8 cellular contexts compared by ENCODE assay signal in genomic region chr6:135054238-135054574, GRCh38. TPM values are rescaled to one million over a fixed set of nuclear protein-coding genes. Genes with fewer than 3 reads are reported as not detected.
A peak's percentile ranks its signal among the peaks of the same experiment; 100 is the strongest.
DNase-seq lines count a peak whose midpoint lies in the region; ATAC-seq, FAIRE-seq and TF ChIP-seq lines count a peak whose summit lies in the region.

No MANE protein-coding gene starts in this region.

- no peaks in the 10 kb centered on the region for H3F3A ChIP-seq in SK-N-SH (replicated peaks; ENCODE audit: insufficient read depth)

- no peaks in the 10 kb centered on the region for H3K27me3 ChIP-seq in SK-N-SH (ENCODE audit: insufficient read depth)
- H3K27me3 ChIP-seq in esophagus muscularis mucosa, result no peaks in the 10 kb centered on the region

- peak overlapping the region; percentile 96 for H2AFZ ChIP-seq in SK-N-SH (ENCODE audit: low read depth)

- H3K4me1 Mint-ChIP-seq in osteocyte (ENCODE audit: unreplicated experiment), result peaks cover 27% of the 10 kb centered on the region

- no peak for TF ChIP-seq POLR2A in esophagus muscularis mucosa (IDR thresholded peaks at IDR 0.05; ENCODE audit: low read depth)

- H3K27ac ChIP-seq in SK-N-SH (ENCODE audit: low read depth in 2 of 2, low read length in 1 of 2) (peak overlapping the region; percentile 76 to 85), esophagus muscularis mucosa (replicated peaks in 1 of 4) (peak overlapping the region; percentile 84 to 86 (median 84))

- no peak for FAIRE-seq in GM19239 (lab: Jason Lieb, UNC)

- H3K4me3 Mint-ChIP-seq in osteocyte (ENCODE audit: unreplicated experiment), result peak overlapping the region; percentile 91

- peaks cover 7% of the 10 kb centered on the region; the same call in 1 of the 2 replicates for H4K20me1 ChIP-seq in SK-N-SH (ENCODE audit: insufficient read depth)

- TF ChIP-seq EP300 in SK-N-SH (IDR thresholded peaks at IDR 0.05; ENCODE audit: borderline replicate concordance in 1 of 2, low read depth in 1 of 2, low read length in 1 of 2) (no peak), esophagus muscularis mucosa (IDR thresholded peaks at IDR 0.05) (no peak)

- 1% methylated on average over 9 of the region's 9 CpGs for WGBS in SK-N-SH (ENCODE audit: low lambda C conversion rate)
- WGBS in esophagus muscularis mucosa, result 1% methylated on average over 9 of the region's 9 CpGs

- H3K36me3 Mint-ChIP-seq in osteocyte (ENCODE audit: unreplicated experiment), result peaks cover 3% of the 10 kb centered on the region

- no peak for TF ChIP-seq RAD21 in SK-N-SH (IDR thresholded peaks at IDR 0.05; ENCODE audit: low read length)

- peak; percentile 45 for DNase-seq in GM12865 (ENCODE audit: low read depth)
- no peak for DNase-seq in SK-N-SH
- no peak for DNase-seq in esophagus muscularis mucosa (ENCODE audit: extremely low spot score)
- no peak for DNase-seq in osteocyte (ENCODE audit: extremely low spot score, unreplicated experiment)
- no peak for DNase-seq in GM19239 (ENCODE audit: insufficient read length, low spot score)
- no peak for DNase-seq in ecto neural progenitor cell (ENCODE audit: low spot score)
- no peak for DNase-seq in posterior vena cava (ENCODE audit: low spot score)

- H3K4me1 ChIP-seq in SK-N-SH (ENCODE audit: control insufficient read depth in 1 of 2, insufficient read depth in 2 of 2, low read depth in 1 of 2, low read length in 1 of 2), result peaks cover 0 to 10% of the 10 kb centered on the region in 2 experiments; a peak in 2 of 4 replicates
- H3K4me1 ChIP-seq in esophagus muscularis mucosa, result peaks cover 7 to 36% (median 23%) of the 10 kb centered on the region in 4 donors

- H3K27me3 Mint-ChIP-seq in osteocyte (ENCODE audit: unreplicated experiment), result peaks cover 9% of the 10 kb centered on the region

- H3K4me2 ChIP-seq in SK-N-SH, result peak overlapping the region; percentile 81

- peaks cover 52% of the 10 kb centered on the region for H3K79me2 ChIP-seq in SK-N-SH (ENCODE audit: insufficient read depth)

- H3K36me3 ChIP-seq in SK-N-SH (replicated peaks in 1 of 2; ENCODE audit: control insufficient read depth in 1 of 2, insufficient read depth in 2 of 2, low read length in 1 of 2) (peaks cover 2 to 11% of the 10 kb centered on the region in 2 experiments), esophagus muscularis mucosa (peaks cover 8 to 10% (median 9%) of the 10 kb centered on the region in 4 donors)

- peak overlapping the region; percentile 96 for H3K27ac Mint-ChIP-seq in osteocyte (ENCODE audit: unreplicated experiment)

- H3K9me3 Mint-ChIP-seq in osteocyte (ENCODE audit: unreplicated experiment), result no peaks in the 10 kb centered on the region

- peak overlapping the region; percentile 88 for H3K9ac ChIP-seq in SK-N-SH

- H3K4me3 ChIP-seq in GM12865 (ENCODE audit: low read depth, low read length) (peak overlapping the region; percentile 90), SK-N-SH (ENCODE audit: low read depth in 2 of 2, low read length in 1 of 2) (peak overlapping the region; percentile 92), esophagus muscularis mucosa (peak overlapping the region; percentile 63 to 82 (median 74))

- intact Hi-C loops in esophagus muscularis mucosa (cut with DNase I), result no loop called here
- intact Hi-C loops in posterior vena cava (cut with DNase I), result no loop called here

- TF ChIP-seq CTCF in GM12865 (IDR thresholded peaks at IDR 0.05; ENCODE audit: insufficient read depth, low read depth, low read length, missing control alignments) (no peak), SK-N-SH (IDR thresholded peaks at IDR 0.05) (no peak), esophagus muscularis mucosa (IDR thresholded peaks at IDR 0.05) (no peak), osteocyte (IDR thresholded peaks at IDR 0.05) (no peak)

- peak; percentile 9 for ATAC-seq in HG02642 (IDR thresholded peaks at IDR 0.05; ENCODE audit: poor library complexity, unreplicated experiment)

- no peaks in the 10 kb centered on the region for H3K9me3 ChIP-seq in SK-N-SH
- no peaks in the 10 kb centered on the region for H3K9me3 ChIP-seq in esophagus muscularis mucosa

- H3K9me2 ChIP-seq in SK-N-SH, result no peaks in the 10 kb centered on the region

- POLR2A ChIA-PET in SK-N-SH (lab: Yijun Ruan, JAX), result interaction anchor here (1.0 to 1.2 kb wide), 2 partner anchors 10 to 15 kb away, joined by 3 read pairs; no protein-coding TSS in a partner anchor

- CTCF ChIA-PET in SK-N-SH (lab: Yijun Ruan, JAX), result no interaction called here

TF ChIP-seq in SK-N-SH, 30 proteins besides CTCF, POLR2A, EP300 and RAD21:
- TF ChIP-seq SIN3A (IDR thresholded peaks at IDR 0.05; ENCODE audit: borderline replicate concordance, low read depth, low read length), result 0 out of 2 replicates have a peak, but pooled peaks have one; percentile 34
- TF ChIP-seq NFIC (IDR thresholded peaks at IDR 0.05; ENCODE audit: borderline replicate concordance), result no peak

RNA-seq across cellular contexts. Expression of gene HBS1L, which starts 0.4 kb away (rescaled TPM):
- polyA plus RNA-seq in SK-N-SH (2012; rRNA removed), result 19.0 and 24.3 TPM in 2 replicates
- 29.0 and 36.8 TPM in 2 replicates for polyA plus RNA-seq in SK-N-SH (2012; cell fraction: cytosol; rRNA removed)
- polyA plus RNA-seq in SK-N-SH (2012; cell fraction: nucleus; rRNA removed), result 6.9 and 19.7 TPM in 2 replicates
- 10 to 100 TPM; 52.0 to 81.4 (median 58.2) TPM for total RNA-seq in esophagus muscularis mucosa
- 71.4 and 77.7 TPM in 2 replicates for total RNA-seq in osteocyte
- 10 to 100 TPM; 62.9 to 66.5 TPM for total RNA-seq in posterior vena cava
